In the genomic region with DNA sequence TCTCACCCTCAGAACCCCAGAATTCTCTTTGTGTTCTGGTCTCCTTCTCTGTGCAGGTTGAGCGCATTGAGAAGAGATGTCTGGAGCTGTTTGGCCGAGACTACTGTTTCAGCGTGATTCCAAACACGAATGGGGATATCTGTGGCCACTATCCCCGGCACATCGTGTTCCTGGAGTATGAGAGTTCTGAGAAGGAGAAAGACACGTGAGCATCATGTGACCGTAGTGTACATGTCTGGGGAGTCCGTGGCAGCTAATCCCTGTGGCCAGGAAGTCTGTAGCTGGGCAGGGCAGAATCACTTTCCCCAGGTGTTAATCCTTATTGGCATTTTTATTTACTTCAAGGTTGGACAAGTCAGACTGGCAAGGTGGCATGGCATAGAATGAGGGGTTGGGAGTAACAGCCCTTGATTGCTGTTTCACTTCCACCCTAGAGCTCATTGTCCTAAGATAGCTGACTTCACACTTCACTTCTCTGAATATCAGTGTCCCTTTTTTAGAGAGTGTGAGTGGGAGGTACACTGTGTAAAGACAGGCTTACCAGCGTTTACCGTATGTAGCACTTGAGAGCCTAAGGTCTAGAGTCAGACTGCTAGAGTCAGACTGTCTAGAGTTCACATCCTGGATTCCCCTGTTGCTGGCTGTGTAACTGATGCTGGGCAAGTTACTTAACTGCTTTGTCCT, we compare ENCODE assay signal across 2 cellular contexts.
TF ChIP-seq lines count a peak whose summit lies in the region.

No MANE protein-coding gene starts in this region.

TF ChIP-seq in HepG2, 621 proteins besides CTCF, POLR2A, EP300 and RAD21:
- TF ChIP-seq MED1 (CRISPR knock-in tag; IDR thresholded peaks at IDR 0.05), result no peak
- no peak for TF ChIP-seq NFIC (IDR thresholded peaks at IDR 0.05; ENCODE audit: low read length)
- TF ChIP-seq, protein P1, sequence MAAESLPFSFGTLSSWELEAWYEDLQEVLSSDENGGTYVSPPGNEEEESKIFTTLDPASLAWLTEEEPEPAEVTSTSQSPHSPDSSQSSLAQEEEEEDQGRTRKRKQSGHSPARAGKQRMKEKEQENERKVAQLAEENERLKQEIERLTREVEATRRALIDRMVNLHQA (CRISPR knock-in tag; IDR thresholded peaks at IDR 0.05), result no peak
- TF ChIP-seq GZF1 (CRISPR knock-in tag; IDR thresholded peaks at IDR 0.05), result no peak

TF ChIP-seq in GM12878, 131 proteins besides CTCF, POLR2A, EP300 and RAD21:
- TF ChIP-seq KLF5 (IDR thresholded peaks at IDR 0.05; ENCODE audit: partially characterized antibody), result no peak
- TF ChIP-seq FOXK2 (IDR thresholded peaks at IDR 0.05), result no peak
- TF ChIP-seq EED (IDR thresholded peaks at IDR 0.05; ENCODE audit: low read depth), result 0 out of 2 replicates have a peak, but pooled peaks have one; percentile 34
- no peak for TF ChIP-seq NR2F1 (conservative IDR thresholded peaks at IDR 0.05)
- TF ChIP-seq ETV6 (conservative IDR thresholded peaks at IDR 0.05 in 1 of 2, IDR thresholded peaks at IDR 0.05 in 1 of 2; ENCODE audit: borderline replicate concordance in 1 of 2, low read depth in 1 of 2), result peak in 1 of 2 experiments; percentile 41; a peak in 1 of 4 replicates
- TF ChIP-seq IKZF1 (conservative IDR thresholded peaks at IDR 0.05), result peak; percentile 77
- TF ChIP-seq RAD51 (IDR thresholded peaks at IDR 0.05), result peak; percentile 95
- peak; percentile 64; the same call in 1 of the 2 replicates for TF ChIP-seq BACH1 (IDR thresholded peaks at IDR 0.05; ENCODE audit: borderline replicate concordance)
- TF ChIP-seq MEF2B (IDR thresholded peaks at IDR 0.05; ENCODE audit: partially characterized antibody, poor library complexity, severe bottlenecking), result peak; percentile 60
- no peak for TF ChIP-seq TCF12 (IDR thresholded peaks at IDR 0.05; ENCODE audit: low read depth, low read length)
- TF ChIP-seq MTA2 (IDR thresholded peaks at IDR 0.05; ENCODE audit: low read depth), result peak; percentile 64
- TF ChIP-seq BCL11A (IDR thresholded peaks at IDR 0.05; ENCODE audit: low read depth, low read length), result 0 out of 2 replicates have a peak, but pooled peaks have one; percentile 10
- peak; percentile 48; the same call in 1 of the 2 replicates for TF ChIP-seq ATF3 (IDR thresholded peaks at IDR 0.05; ENCODE audit: borderline replicate concordance, extremely low read depth, low read depth, low read length)
- TF ChIP-seq, protein P2, sequence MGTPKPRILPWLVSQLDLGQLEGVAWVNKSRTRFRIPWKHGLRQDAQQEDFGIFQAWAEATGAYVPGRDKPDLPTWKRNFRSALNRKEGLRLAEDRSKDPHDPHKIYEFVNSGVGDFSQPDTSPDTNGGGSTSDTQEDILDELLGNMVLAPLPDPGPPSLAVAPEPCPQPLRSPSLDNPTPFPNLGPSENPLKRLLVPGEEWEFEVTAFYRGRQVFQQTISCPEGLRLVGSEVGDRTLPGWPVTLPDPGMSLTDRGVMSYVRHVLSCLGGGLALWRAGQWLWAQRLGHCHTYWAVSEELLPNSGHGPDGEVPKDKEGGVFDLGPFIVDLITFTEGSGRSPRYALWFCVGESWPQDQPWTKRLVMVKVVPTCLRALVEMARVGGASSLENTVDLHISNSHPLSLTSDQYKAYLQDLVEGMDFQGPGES (IDR thresholded peaks at IDR 0.05), result no peak
- TF ChIP-seq IKZF2 (IDR thresholded peaks at IDR 0.05), result peak; percentile 53 to 64; a peak in 2 of 4 replicates
- no peak for TF ChIP-seq HDAC6 (IDR thresholded peaks at IDR 0.05; ENCODE audit: unreplicated experiment)
- TF ChIP-seq, protein P3, sequence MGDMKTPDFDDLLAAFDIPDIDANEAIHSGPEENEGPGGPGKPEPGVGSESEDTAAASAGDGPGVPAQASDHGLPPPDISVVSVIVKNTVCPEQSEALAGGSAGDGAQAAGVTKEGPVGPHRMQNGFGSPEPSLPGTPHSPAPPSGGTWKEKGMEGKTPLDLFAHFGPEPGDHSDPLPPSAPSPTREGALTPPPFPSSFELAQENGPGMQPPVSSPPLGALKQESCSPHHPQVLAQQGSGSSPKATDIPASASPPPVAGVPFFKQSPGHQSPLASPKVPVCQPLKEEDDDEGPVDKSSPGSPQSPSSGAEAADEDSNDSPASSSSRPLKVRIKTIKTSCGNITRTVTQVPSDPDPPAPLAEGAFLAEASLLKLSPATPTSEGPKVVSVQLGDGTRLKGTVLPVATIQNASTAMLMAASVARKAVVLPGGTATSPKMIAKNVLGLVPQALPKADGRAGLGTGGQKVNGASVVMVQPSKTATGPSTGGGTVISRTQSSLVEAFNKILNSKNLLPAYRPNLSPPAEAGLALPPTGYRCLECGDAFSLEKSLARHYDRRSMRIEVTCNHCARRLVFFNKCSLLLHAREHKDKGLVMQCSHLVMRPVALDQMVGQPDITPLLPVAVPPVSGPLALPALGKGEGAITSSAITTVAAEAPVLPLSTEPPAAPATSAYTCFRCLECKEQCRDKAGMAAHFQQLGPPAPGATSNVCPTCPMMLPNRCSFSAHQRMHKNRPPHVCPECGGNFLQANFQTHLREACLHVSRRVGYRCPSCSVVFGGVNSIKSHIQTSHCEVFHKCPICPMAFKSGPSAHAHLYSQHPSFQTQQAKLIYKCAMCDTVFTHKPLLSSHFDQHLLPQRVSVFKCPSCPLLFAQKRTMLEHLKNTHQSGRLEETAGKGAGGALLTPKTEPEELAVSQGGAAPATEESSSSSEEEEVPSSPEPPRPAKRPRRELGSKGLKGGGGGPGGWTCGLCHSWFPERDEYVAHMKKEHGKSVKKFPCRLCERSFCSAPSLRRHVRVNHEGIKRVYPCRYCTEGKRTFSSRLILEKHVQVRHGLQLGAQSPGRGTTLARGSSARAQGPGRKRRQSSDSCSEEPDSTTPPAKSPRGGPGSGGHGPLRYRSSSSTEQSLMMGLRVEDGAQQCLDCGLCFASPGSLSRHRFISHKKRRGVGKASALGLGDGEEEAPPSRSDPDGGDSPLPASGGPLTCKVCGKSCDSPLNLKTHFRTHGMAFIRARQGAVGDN (IDR thresholded peaks at IDR 0.05), result 0 out of 2 replicates have a peak, but pooled peaks have one; percentile 21
- TF ChIP-seq KAT2A (conservative IDR thresholded peaks at IDR 0.05; ENCODE audit: control insufficient read depth, low read depth, low read length), result no peak
- TF ChIP-seq PAX5 (IDR thresholded peaks at IDR 0.05; ENCODE audit: borderline replicate concordance, low read depth, low read length), result peak; percentile 18; the same call in 1 of the 2 replicates
- 0 out of 2 replicates have a peak, but pooled peaks have one; percentile 33 for TF ChIP-seq SMAD5 (IDR thresholded peaks at IDR 0.05; ENCODE audit: low read depth)
- no peak for TF ChIP-seq MYC (IDR thresholded peaks at IDR 0.05; ENCODE audit: insufficient read depth, insufficient read length, insufficient replicate concordance, low read length, severe bottlenecking)
- TF ChIP-seq USF1 (IDR thresholded peaks at IDR 0.05; ENCODE audit: borderline replicate concordance, extremely low read length, insufficient read depth, low read depth, low read length), result peak; percentile 62
- TF ChIP-seq, protein P4, sequence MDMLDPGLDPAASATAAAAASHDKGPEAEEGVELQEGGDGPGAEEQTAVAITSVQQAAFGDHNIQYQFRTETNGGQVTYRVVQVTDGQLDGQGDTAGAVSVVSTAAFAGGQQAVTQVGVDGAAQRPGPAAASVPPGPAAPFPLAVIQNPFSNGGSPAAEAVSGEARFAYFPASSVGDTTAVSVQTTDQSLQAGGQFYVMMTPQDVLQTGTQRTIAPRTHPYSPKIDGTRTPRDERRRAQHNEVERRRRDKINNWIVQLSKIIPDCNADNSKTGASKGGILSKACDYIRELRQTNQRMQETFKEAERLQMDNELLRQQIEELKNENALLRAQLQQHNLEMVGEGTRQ (IDR thresholded peaks at IDR 0.05; ENCODE audit: borderline replicate concordance, low read depth, low read length), result peak; percentile 50; the same call in 1 of the 2 replicates
- 0 out of 2 replicates have a peak, but pooled peaks have one; percentile 19 for TF ChIP-seq RCOR1 (conservative IDR thresholded peaks at IDR 0.05; ENCODE audit: low read depth, low read length)
- TF ChIP-seq CHD2 (IDR thresholded peaks at IDR 0.05; ENCODE audit: borderline replicate concordance, low read depth, low read length), result 0 out of 2 replicates have a peak, but pooled peaks have one; percentile 38
- TF ChIP-seq BHLHE40 (IDR thresholded peaks at IDR 0.05; ENCODE audit: borderline replicate concordance in 1 of 2, low read depth in 2 of 2, low read length in 1 of 2), result peak; percentile 32 to 87; a peak in 3 of 4 replicates
- peak; percentile 87 for TF ChIP-seq SPI1 (IDR thresholded peaks at IDR 0.05; ENCODE audit: borderline replicate concordance, insufficient read depth, low read depth, low read length)
- peak; percentile 47; the same call in 1 of the 2 replicates for TF ChIP-seq ATF7 (IDR thresholded peaks at IDR 0.05; ENCODE audit: low read depth)
- TF ChIP-seq MEF2A (IDR thresholded peaks at IDR 0.05; ENCODE audit: insufficient read depth, low read depth, low read length), result peak; percentile 63; the same call in 1 of the 2 replicates
- peak; percentile 31; the same call in 1 of the 2 replicates for TF ChIP-seq RELB (IDR thresholded peaks at IDR 0.05; ENCODE audit: low read depth)
- TF ChIP-seq DPF2 (IDR thresholded peaks at IDR 0.05), result 0 out of 2 replicates have a peak, but pooled peaks have one; percentile 34
- TF ChIP-seq SKIL (IDR thresholded peaks at IDR 0.05; ENCODE audit: low read depth, poor library complexity, severe bottlenecking), result peak; percentile 51
